In genomic region chrY:18836643-18837042, GRCh38 we compare ENCODE assay signal across 2 cellular contexts.
DNase-seq lines count a peak whose midpoint lies in the region; ATAC-seq, FAIRE-seq and TF ChIP-seq lines count a peak whose summit lies in the region.
"Not testable (repeated sequence)": the region's sequence is repeated elsewhere in the genome, so short reads cannot be mapped to it uniquely, and the experiment has no call there.

No MANE protein-coding gene starts in this region.

- not testable (repeated sequence) for H2AFZ ChIP-seq in endothelial cell of umbilical vein (ENCODE audit: low read depth, low read length)

- H3K27me3 ChIP-seq in endothelial cell of umbilical vein (ENCODE audit: control insufficient read depth in 2 of 2, insufficient read depth in 2 of 2, low read length in 2 of 2); upper lobe of right lung: not testable (repeated sequence)

- not testable (repeated sequence) for H3K4me3 ChIP-seq in endothelial cell of umbilical vein (replicated peaks in 1 of 3; ENCODE audit: insufficient read depth in 1 of 3, low read depth in 1 of 3, low read length in 3 of 3); upper lobe of right lung

- POLR2A ChIA-PET in endothelial cell of umbilical vein (lab: Charles Lee): not testable (repeated sequence)

- H3K9ac ChIP-seq in endothelial cell of umbilical vein (replicated peaks; ENCODE audit: extremely low read depth, insufficient read depth, low read length): not testable (repeated sequence)

- not testable (repeated sequence) for H3K4me1 ChIP-seq in endothelial cell of umbilical vein (ENCODE audit: control insufficient read depth, extremely low read depth, insufficient read depth, low read length); upper lobe of right lung

- not testable (repeated sequence) for H4K20me1 ChIP-seq in endothelial cell of umbilical vein (replicated peaks; ENCODE audit: control insufficient read depth, extremely low read depth, insufficient read depth, low read length)

- H3K27ac ChIP-seq in endothelial cell of umbilical vein (ENCODE audit: insufficient read depth, low read depth, low read length); upper lobe of right lung: not testable (repeated sequence)

- CTCF ChIA-PET in endothelial cell of umbilical vein (lab: Charles Lee): not testable (repeated sequence)

- dilution Hi-C loops in endothelial cell of umbilical vein (cut with MboI; ENCODE audit: extremely low pct_ligation_motif_present, low sequenced_read_pairs): not testable (repeated sequence)

- not testable (repeated sequence) for H3K79me2 ChIP-seq in endothelial cell of umbilical vein (ENCODE audit: control insufficient read depth, insufficient read depth, low read length)

- not testable (repeated sequence) for TF ChIP-seq POLR2A in endothelial cell of umbilical vein (IDR thresholded peaks at IDR 0.05; ENCODE audit: low read depth, low read length)

- not testable (repeated sequence) for H3K36me3 ChIP-seq in endothelial cell of umbilical vein (ENCODE audit: control insufficient read depth in 2 of 2, extremely low read depth in 1 of 2, insufficient read depth in 2 of 2, low read length in 2 of 2); upper lobe of right lung

- not testable (repeated sequence) for TF ChIP-seq CTCF in endothelial cell of umbilical vein (IDR thresholded peaks at IDR 0.05; ENCODE audit: extremely low read depth in 1 of 2, insufficient read depth in 1 of 2, low read depth in 1 of 2, low read length in 2 of 2); upper lobe of right lung (IDR thresholded peaks at IDR 0.05)

- peak; percentile 40 for FAIRE-seq in endothelial cell of umbilical vein (lab: Jason Lieb, UNC)

- intact Hi-C loops in endothelial cell of umbilical vein (cut with micrococcal nuclease); upper lobe of right lung (cut with DNase I): not testable (repeated sequence)

- peak; percentile 69 for ATAC-seq in upper lobe of right lung

- H3K9me1 ChIP-seq in endothelial cell of umbilical vein (replicated peaks; ENCODE audit: control insufficient read depth, extremely low read depth, insufficient read depth, low read length): not testable (repeated sequence)

- H3K4me2 ChIP-seq in endothelial cell of umbilical vein (ENCODE audit: insufficient read depth, low read length): not testable (repeated sequence)

- H3K9me3 ChIP-seq in endothelial cell of umbilical vein (replicated peaks; ENCODE audit: control insufficient read depth, insufficient read depth, low read length); upper lobe of right lung: not testable (repeated sequence)

- BruUV-seq in endothelial cell of umbilical vein (replicated peaks; lab: Mats Ljungman, UMichigan): not testable (repeated sequence)

- DNase-seq in endothelial cell of umbilical vein (ENCODE audit: low read depth, low spot score); upper lobe of right lung: not testable (repeated sequence)
